In the genomic region with DNA sequence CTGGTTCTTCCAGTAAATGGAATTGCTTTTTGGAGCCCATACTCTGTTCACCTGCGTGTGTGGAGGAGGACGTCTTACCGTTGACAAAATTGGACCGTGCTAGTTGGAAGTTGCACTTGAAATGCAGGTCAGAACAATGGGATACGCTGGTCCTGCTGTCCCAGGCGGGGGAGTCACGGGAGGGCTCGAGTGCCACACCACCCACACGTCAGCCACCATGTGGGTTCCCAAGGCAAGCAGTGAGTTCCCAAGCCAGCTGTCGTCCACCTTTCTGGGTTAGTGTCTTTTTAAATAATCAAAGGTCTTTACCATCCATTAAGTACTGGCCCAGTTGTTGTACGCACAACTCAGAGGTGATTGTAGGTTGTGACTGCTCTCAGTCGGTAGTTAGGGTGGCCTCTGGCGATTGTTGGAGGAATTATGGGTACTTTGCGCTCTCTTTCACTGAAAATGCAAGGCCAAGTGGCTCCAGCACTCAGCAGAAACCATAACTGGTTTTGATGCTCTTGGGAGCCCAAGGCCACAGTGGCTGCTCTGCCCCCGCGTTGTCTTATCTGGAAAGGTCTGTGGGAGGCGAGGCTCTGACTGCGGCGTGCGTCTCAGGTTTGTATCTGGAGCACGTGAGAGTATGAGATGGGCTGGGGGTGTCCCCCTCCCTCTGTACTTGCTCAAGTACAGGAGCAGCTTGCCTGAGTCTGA, we compare ENCODE assay signal across 17 cellular contexts. TPM values are rescaled to one million over a fixed set of nuclear protein-coding genes. Genes with fewer than 3 reads are reported as not detected.
DNase-seq lines count a peak whose midpoint lies in the region; ATAC-seq, FAIRE-seq and TF ChIP-seq lines count a peak whose summit lies in the region.
"Had no signal": no experiment of that assay in that cellular context is flagged by ENCODE, and none has a peak within 500 bp of the region (broad histone marks: within the 10 kb centered on the region; RNA-seq: fewer than 3 reads in every experiment).

No MANE protein-coding gene starts in this region.

- H4K20me1 ChIP-seq in BLaER1, result peaks cover 89% of the 10 kb centered on the region
- H4K20me1 ChIP-seq in H1 (replicated peaks in 1 of 2; ENCODE audit: control insufficient read depth in 1 of 2, insufficient read depth in 2 of 2, low read length in 2 of 2), result peaks cover 0 to 4% of the 10 kb centered on the region in 2 experiments

- H3K4me3 ChIP-seq in BLaER1 (no peak overlapping the region), H7 (ENCODE audit: insufficient read depth, low read depth, low read length) (no peak overlapping the region), H1 (ENCODE audit: extremely low read depth in 1 of 4, insufficient read depth in 2 of 4, low read depth in 3 of 4, low read length in 4 of 4) (no peak overlapping the region), neutrophil (ENCODE audit: low read depth in 1 of 2, low read length in 1 of 2) (no peak overlapping the region)

- peak overlapping the region; percentile 49 for H3K18ac ChIP-seq in H1 (ENCODE audit: extremely low read depth, low read length)

- TF ChIP-seq EP300 in H1 (IDR thresholded peaks at IDR 0.05; ENCODE audit: borderline replicate concordance in 1 of 2, low read depth in 2 of 2, low read length in 2 of 2), result no peak

- H3K4me1 ChIP-seq in BLaER1 (peaks cover 51% of the 10 kb centered on the region), H1 (replicated peaks in 1 of 4; ENCODE audit: control insufficient read depth in 3 of 4, insufficient read depth in 4 of 4, low read length in 3 of 4) (peaks cover 15 to 29% (median 27%) of the 10 kb centered on the region in 4 experiments), neutrophil (ENCODE audit: control insufficient read depth in 1 of 2, insufficient read depth in 1 of 2, low read depth in 1 of 2, low read length in 1 of 2) (peaks cover 25 to 28% of the 10 kb centered on the region in 2 experiments)

- no peak for TF ChIP-seq POLR2A in H1 (IDR thresholded peaks at IDR 0.05; ENCODE audit: control extremely low read depth in 1 of 2, low read depth in 2 of 2, low read length in 2 of 2)

- CTCF ChIA-PET in H1 (lab: Charles Lee; ENCODE audit: partially characterized antibody), result no interaction called here

- H4K5ac ChIP-seq in H1 (ENCODE audit: insufficient read length, low read depth, low read length), result no peak overlapping the region

- H3K9me3 ChIP-seq in BLaER1 (peaks cover 4% of the 10 kb centered on the region; the same call in 1 of the 2 replicates), H1 (ENCODE audit: insufficient read depth in 2 of 2, low read depth in 1 of 2, low read length in 1 of 2) (no peaks in the 10 kb centered on the region), neutrophil (no peaks in the 10 kb centered on the region)

- peak overlapping the region; percentile 48; the same call in 1 of the 2 replicates for H2BK5ac ChIP-seq in H1 (ENCODE audit: low read depth, low read length)

- H3K4me1 Mint-ChIP-seq in osteocyte (ENCODE audit: unreplicated experiment), result no peaks in the 10 kb centered on the region
- peaks cover 25 to 27% of the 10 kb centered on the region in 2 donors for H3K4me1 Mint-ChIP-seq in effector memory CD8-positive, alpha-beta T cell (ENCODE audit: low read depth in 2 of 2)

- no peak overlapping the region for H3K14ac ChIP-seq in H1 (ENCODE audit: insufficient read length)

- POLR2A ChIA-PET in H1 (lab: Charles Lee; ENCODE audit: partially characterized antibody), result interaction anchor here (0.6 to 1.3 kb wide), 2 partner anchors 10 to 563 kb away, joined by 3 to 4 read pairs; no protein-coding TSS in a partner anchor

- H2BK120ac ChIP-seq in H1 (replicated peaks; ENCODE audit: low read depth, low read length), result no peak overlapping the region

- H3K36me3 Mint-ChIP-seq in osteocyte (ENCODE audit: unreplicated experiment), result no peaks in the 10 kb centered on the region
- H3K36me3 Mint-ChIP-seq in effector memory CD8-positive, alpha-beta T cell (ENCODE audit: insufficient read depth), result peaks cover 11% of the 10 kb centered on the region

- H3K9ac ChIP-seq in BLaER1 (peak overlapping the region; percentile 51; the same call in 1 of the 2 replicates), H1 (replicated peaks in 1 of 4; ENCODE audit: extremely low read depth in 1 of 4, low read depth in 3 of 4, low read length in 3 of 4) (peak overlapping the region in 2 of 4 experiments; percentile 5 to 31; a peak in 1 of 7 replicates)

- no peak for ATAC-seq in GM18511 (IDR thresholded peaks at IDR 0.05; ENCODE audit: unreplicated experiment)
- no peak for ATAC-seq in effector memory CD8-positive, alpha-beta T cell (replicated peaks)

- FAIRE-seq in H1 (lab: Jason Lieb, UNC), result no peak
- FAIRE-seq: G401.6, GM18507 had no signal

- H3K9me3 Mint-ChIP-seq in osteocyte (ENCODE audit: unreplicated experiment), result no peaks in the 10 kb centered on the region
- H3K9me3 Mint-ChIP-seq in effector memory CD8-positive, alpha-beta T cell, result no peaks in the 10 kb centered on the region
- H3K9me3 Mint-ChIP-seq: CD4-positive, CD25-positive, alpha-beta regulatory T cell; stimulated activated naive CD8-positive, alpha-beta T cell treated with anti-CD3 and anti-CD28 coated beads, Interleukin-15, Interleukin-2, amounts not matched to agents 100 ng/mL and 50 ng/mL, for 24 hours had no signal

- H3K56ac ChIP-seq in H1 (replicated peaks; ENCODE audit: insufficient read length, low read depth, low read length), result no peak overlapping the region

- H3K27me3 Mint-ChIP-seq in osteocyte (ENCODE audit: unreplicated experiment), result no peaks in the 10 kb centered on the region
- H3K27me3 Mint-ChIP-seq in effector memory CD8-positive, alpha-beta T cell, result no peaks in the 10 kb centered on the region
- H3K27me3 Mint-ChIP-seq: CD4-positive, CD25-positive, alpha-beta regulatory T cell; stimulated activated naive CD8-positive, alpha-beta T cell treated with anti-CD3 and anti-CD28 coated beads, Interleukin-15, Interleukin-2, amounts not matched to agents 100 ng/mL and 50 ng/mL, for 24 hours had no signal

- no peak for TF ChIP-seq RAD21 in H1 (IDR thresholded peaks at IDR 0.05 in 1 of 2, conservative IDR thresholded peaks at IDR 0.05 in 1 of 2; ENCODE audit: low read depth in 2 of 2, low read length in 2 of 2)

- H2BK20ac ChIP-seq in H1 (ENCODE audit: low read length), result no peak overlapping the region

- 74% methylated on average over 21 of the region's 21 CpGs; no CpG with 5 or more reads in 1 of the 2 experiments for WGBS in H1 (ENCODE audit: extremely low coverage in 1 of 2, insufficient coverage in 1 of 2, insufficient read length in 1 of 2, insufficient replicate concordance in 2 of 2, low coverage in 1 of 2, low lambda C conversion rate in 2 of 2, missing lambda C conversion rate in 1 of 2), 2 experiments

- 0 out of 2 replicates have a peak overlapping the region, but pooled peaks have one; percentile 76 for H2AK5ac ChIP-seq in H1 (ENCODE audit: low read depth, low read length)

- peaks cover 9% of the 10 kb centered on the region for H3K79me1 ChIP-seq in H1 (ENCODE audit: low read depth, low read length)

- peak overlapping the region; percentile 77 for H3K4me2 ChIP-seq in BLaER1
- H3K4me2 ChIP-seq in H1 (ENCODE audit: insufficient read depth in 1 of 2, low read depth in 2 of 2, low read length in 2 of 2), result 0 out of 4 replicates have a peak overlapping the region, but pooled peaks have one; percentile 3 to 6

- peak; percentile 35 for DNase-seq in H7
- no peak for DNase-seq in H1 (ENCODE audit: low read depth in 1 of 2, low spot score in 2 of 2)
- DNase-seq in NCI-H2227 treated with DMSO at 0.1 percent for 48 hours (lab: John Stamatoyannopoulos, UW), result no peak
- DNase-seq in osteocyte (ENCODE audit: extremely low spot score, unreplicated experiment), result no peak
- no peak for DNase-seq in effector memory CD8-positive, alpha-beta T cell
- DNase-seq: CD4-positive, CD25-positive, alpha-beta regulatory T cell; cortex of kidney; Karpas-422; NCI-H187; NCI-H774 had no signal

- H3K36me3 ChIP-seq in BLaER1, result peaks cover 32% of the 10 kb centered on the region
- H3K36me3 ChIP-seq in H7 (replicated peaks; ENCODE audit: control insufficient read depth, insufficient read depth, low read length), result no peaks in the 10 kb centered on the region
- H3K36me3 ChIP-seq in H1 (ENCODE audit: control insufficient read depth in 2 of 4, insufficient read depth in 4 of 4, low read length in 3 of 4), result no peaks in the 10 kb centered on the region
- peaks cover 18% of the 10 kb centered on the region for H3K36me3 ChIP-seq in neutrophil

- H3K27ac ChIP-seq in BLaER1 (peak overlapping the region; percentile 40), H1 (ENCODE audit: low read depth, low read length) (no peak overlapping the region), neutrophil (peak overlapping the region; percentile 21)
- H3K27ac ChIP-seq: RWPE1 had no signal

- no peak overlapping the region for H3K4me3 Mint-ChIP-seq in osteocyte (ENCODE audit: unreplicated experiment)
- no peak overlapping the region for H3K4me3 Mint-ChIP-seq in effector memory CD8-positive, alpha-beta T cell
- H3K4me3 Mint-ChIP-seq: stimulated activated naive CD8-positive, alpha-beta T cell treated with anti-CD3 and anti-CD28 coated beads, Interleukin-15, Interleukin-2, amounts not matched to agents 100 ng/mL and 50 ng/mL, for 24 hours had no signal

- TF ChIP-seq CTCF in H1 (IDR thresholded peaks at IDR 0.05; ENCODE audit: control extremely low read depth in 1 of 3, insufficient read depth in 1 of 3, low read depth in 1 of 3, low read length in 3 of 3) (no peak), neutrophil (IDR thresholded peaks at IDR 0.05) (no peak), osteocyte (IDR thresholded peaks at IDR 0.05) (no peak)

- H3K23me2 ChIP-seq in H1 (ENCODE audit: low read depth, low read length), result no peaks in the 10 kb centered on the region

- H3K23ac ChIP-seq in H1 (ENCODE audit: insufficient read length), result no peak overlapping the region

- peaks cover 6 to 94% of the 10 kb centered on the region in 2 experiments for H3K79me2 ChIP-seq in H1 (ENCODE audit: control insufficient read depth in 1 of 2, insufficient read depth in 2 of 2, low read length in 2 of 2)

- H3K27ac Mint-ChIP-seq in osteocyte (ENCODE audit: unreplicated experiment), result no peak overlapping the region
- H3K27ac Mint-ChIP-seq in effector memory CD8-positive, alpha-beta T cell, result no peak overlapping the region
- H3K27ac Mint-ChIP-seq: stimulated activated naive CD8-positive, alpha-beta T cell treated with anti-CD3 and anti-CD28 coated beads, Interleukin-15, Interleukin-2, amounts not matched to agents 100 ng/mL and 50 ng/mL, for 24 hours had no signal

- peak overlapping the region; percentile 75; the same call in 1 of the 2 replicates for H4K8ac ChIP-seq in H1 (ENCODE audit: extremely low read depth, insufficient read depth, low read length)

- peak overlapping the region; percentile 49 for H4K91ac ChIP-seq in H1 (replicated peaks; ENCODE audit: insufficient read length, low read length)

- no peak overlapping the region for H2AFZ ChIP-seq in H1 (ENCODE audit: low read length)

- 0 out of 2 replicates have a peak overlapping the region, but pooled peaks have one; percentile 16 for H2BK15ac ChIP-seq in H1 (ENCODE audit: low read length)

- H3K27me3 ChIP-seq in BLaER1, result no peaks in the 10 kb centered on the region
- no peaks in the 10 kb centered on the region for H3K27me3 ChIP-seq in H7 (ENCODE audit: control insufficient read depth, insufficient read depth, low read length)
- no peaks in the 10 kb centered on the region for H3K27me3 ChIP-seq in H1 (replicated peaks in 1 of 4; ENCODE audit: control insufficient read depth in 3 of 4, extremely low read depth in 1 of 4, insufficient read depth in 3 of 4, low read length in 3 of 4)
- H3K27me3 ChIP-seq in neutrophil, result no peaks in the 10 kb centered on the region

- no peak overlapping the region for H3K4ac ChIP-seq in H1 (replicated peaks; ENCODE audit: insufficient read length, low read depth, low read length)

- peak overlapping the region; percentile 52; the same call in 1 of the 2 replicates for H2BK12ac ChIP-seq in H1 (ENCODE audit: low read depth, low read length)

RNA-seq across cellular contexts. Expression of gene ATP11A, which starts 14.2 kb away (rescaled TPM):
- 9.9 and 14.7 TPM in 2 replicates for total RNA-seq in H7 (2014; rRNA removed; shearing (Covaris generic))
- 72.9 and 78.5 TPM in 2 replicates for total RNA-seq in H1 (2021; fragmentation: NEBNext Ultra II Directional; extraction: Animal tissue kit (Norgen Biotek cat#: 25700))
- 28.8 and 30.7 TPM in 2 replicates for polyA plus RNA-seq in H1 (2011; rRNA removed)
- 14.9 TPM for polyA plus RNA-seq in H1 (2011; cell fraction: cytosol; rRNA removed)
- 83.2 TPM for polyA plus RNA-seq in H1 (2011; cell fraction: nucleus; rRNA removed)
- 31.1 to 42.5 TPM (median 35.7 TPM) in 4 replicates for polyA plus RNA-seq in H1 (2012, experiment 1 of 2)
- polyA plus RNA-seq in H1 (2012, experiment 2 of 2), result 4.6 TPM
- 30.6 TPM for polyA plus RNA-seq in H1 (2013, experiment 1 of 2)
- 28.1 TPM for polyA plus RNA-seq in H1 (2013, experiment 2 of 2)
- polyA minus RNA-seq in H1 (2011; rRNA and poly(A)+ RNA removed), result 35.6 and 46.4 TPM in 2 replicates
- polyA minus RNA-seq in H1 (2011; cell fraction: cytosol; rRNA and poly(A)+ RNA removed), result 49.0 TPM
- 68.1 TPM for polyA minus RNA-seq in H1 (2011; cell fraction: nucleus; rRNA and poly(A)+ RNA removed)
- total RNA-seq in osteocyte, result 15.2 and 15.7 TPM in 2 replicates
